Comparison of ENCODE assay signal across 14 cellular contexts in the genomic region with DNA sequence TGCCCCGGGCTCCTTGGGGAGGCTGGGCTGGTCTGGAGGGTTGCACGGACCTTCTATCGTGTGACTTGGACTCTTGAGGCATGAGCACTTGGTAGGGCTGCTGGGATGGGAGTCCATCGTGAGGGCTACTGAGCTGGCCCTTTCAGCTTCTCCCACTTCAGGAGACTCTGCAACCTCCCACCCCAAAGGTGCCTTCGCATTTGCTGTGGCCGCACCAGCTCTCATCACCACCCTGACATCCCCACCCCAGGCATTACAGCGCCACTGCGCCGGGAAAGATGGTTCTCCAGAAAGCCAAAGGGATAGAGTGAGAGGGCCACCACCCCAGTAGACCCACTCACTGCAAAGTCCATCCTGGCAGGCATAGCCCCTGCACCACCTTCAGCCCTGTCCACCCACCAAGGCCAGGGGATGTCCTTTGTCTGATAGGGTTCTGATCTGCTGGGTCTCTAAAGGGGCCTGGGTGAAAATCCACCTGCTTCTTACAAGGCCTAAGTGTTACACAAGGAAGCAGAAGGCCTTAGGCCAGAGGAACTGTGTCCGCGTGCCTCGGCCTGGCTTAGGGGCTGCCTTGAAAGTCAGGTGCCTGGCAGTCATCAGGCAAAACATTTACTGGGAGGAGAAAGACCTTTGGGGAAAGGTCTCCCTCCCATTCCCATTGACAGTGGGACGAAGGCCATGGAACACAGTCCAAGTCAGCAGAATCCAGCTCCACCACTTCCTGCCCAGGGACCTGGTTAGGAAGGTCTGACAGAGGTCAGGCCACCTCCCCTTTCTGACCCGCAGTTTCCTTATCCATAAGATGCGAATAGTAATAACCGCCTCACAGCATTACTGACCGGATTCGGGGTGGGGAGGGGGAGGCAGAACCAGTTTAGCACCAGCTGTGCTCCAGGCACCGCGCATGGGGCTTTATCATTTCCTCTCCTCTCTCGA. TPM values are rescaled to one million over a fixed set of nuclear protein-coding genes. Genes with fewer than 3 reads are reported as not detected.
DNase-seq lines count a peak whose midpoint lies in the region; ATAC-seq and TF ChIP-seq lines count a peak whose summit lies in the region.
"Had no signal": no experiment of that assay in that cellular context is flagged by ENCODE, and none has a peak within 500 bp of the region (broad histone marks: within the 10 kb centered on the region; RNA-seq: fewer than 3 reads in every experiment).

No MANE protein-coding gene starts in this region.

- H3K9ac ChIP-seq in mesendoderm (ENCODE audit: low read length) = no peak overlapping the region

- peaks cover 63% of the 10 kb centered on the region for H3K4me1 Mint-ChIP-seq in activated B cell treated with CpG ODN at 0.5 μM for 24 hours

- H4K8ac ChIP-seq in mesendoderm (ENCODE audit: low read depth, low read length) = no peak overlapping the region

- H3K18ac ChIP-seq in mesendoderm (ENCODE audit: low read length) = no peak overlapping the region

- ATAC-seq in activated B cell treated with CpG ODN at 0.5 μM for 24 hours (ENCODE audit: low read depth) = no peak
- ATAC-seq in body of pancreas = no peak
- no peak for ATAC-seq in GM21529 (IDR thresholded peaks at IDR 0.05; ENCODE audit: unreplicated experiment)

- H2AK5ac ChIP-seq in mesendoderm (ENCODE audit: low read length) = no peak overlapping the region

- H3K4ac ChIP-seq in mesendoderm (ENCODE audit: low read depth, low read length) = no peak overlapping the region

- peaks cover 2% of the 10 kb centered on the region for H3K36me3 ChIP-seq in mesendoderm (ENCODE audit: control insufficient read depth, insufficient read depth, low read length)
- H3K36me3 ChIP-seq in suprapubic skin = no peaks in the 10 kb centered on the region
- H3K36me3 ChIP-seq in body of pancreas (replicated peaks in 1 of 2; ENCODE audit: insufficient read depth in 1 of 2, low read depth in 2 of 2) = no peaks in the 10 kb centered on the region

- no peaks in the 10 kb centered on the region for H3K9me3 Mint-ChIP-seq in activated B cell treated with CpG ODN at 0.5 μM for 24 hours
- H3K9me3 Mint-ChIP-seq: naive thymus-derived CD4-positive, alpha-beta T cell had no signal

- H3K27ac Mint-ChIP-seq in activated B cell treated with CpG ODN at 0.5 μM for 24 hours = peak overlapping the region; percentile 24
- H3K27ac Mint-ChIP-seq: naive thymus-derived CD4-positive, alpha-beta T cell had no signal

- WGBS in mesendoderm (ENCODE audit: extremely low coverage, insufficient coverage, low lambda C conversion rate) = no CpG with 5 or more reads among the region's 21 CpGs
- 62% methylated on average over 19 of the region's 21 CpGs for WGBS in suprapubic skin
- WGBS in body of pancreas, 2 donors = 77 to 85% methylated on average over 13 to 21 of the region's 21 CpGs

- H2BK15ac ChIP-seq in mesendoderm (replicated peaks; ENCODE audit: low read depth) = no peak overlapping the region

- no peak overlapping the region for H4K5ac ChIP-seq in mesendoderm (ENCODE audit: low read length)

- CTCF ChIA-PET in activated B cell treated with CpG ODN at 0.5 μM for 24 hours (lab: Charles Lee) = interaction anchor here (1.0 kb wide), 1 partner anchor 69 kb away, joined by 3 read pairs; no protein-coding TSS in a partner anchor

- H3K23ac ChIP-seq in mesendoderm (ENCODE audit: low read length) = no peak overlapping the region

- H3K4me3 ChIP-seq in foreskin fibroblast (ENCODE audit: low read depth in 1 of 2, low read length in 2 of 2) (peak overlapping the region; percentile 26 to 46), mesendoderm (ENCODE audit: low read length) (no peak overlapping the region), suprapubic skin (no peak overlapping the region), body of pancreas (no peak overlapping the region)
- H3K4me3 ChIP-seq: PC-9 had no signal

- no peaks in the 10 kb centered on the region for H3K27me3 Mint-ChIP-seq in activated B cell treated with CpG ODN at 0.5 μM for 24 hours
- H3K27me3 Mint-ChIP-seq: naive thymus-derived CD4-positive, alpha-beta T cell had no signal

- no peak overlapping the region for H3K4me2 ChIP-seq in mesendoderm (ENCODE audit: low read length)
- H3K4me2 ChIP-seq: PC-9 had no signal

- TF ChIP-seq CTCF in activated B cell treated with CpG ODN at 0.5 μM for 24 hours (IDR thresholded peaks at IDR 0.05) (no peak), foreskin fibroblast (IDR thresholded peaks at IDR 0.05; ENCODE audit: low read depth, low read length) (no peak), suprapubic skin (IDR thresholded peaks at IDR 0.05) (no peak), body of pancreas (IDR thresholded peaks at IDR 0.05) (no peak), GM10266 (IDR thresholded peaks at IDR 0.05; ENCODE audit: control insufficient read depth, insufficient read depth, low read depth, missing control alignments) (no peak)

- H2BK120ac ChIP-seq in mesendoderm (ENCODE audit: low read depth, low read length) = no peak overlapping the region

- peaks cover 28% of the 10 kb centered on the region for H3K36me3 Mint-ChIP-seq in activated B cell treated with CpG ODN at 0.5 μM for 24 hours (ENCODE audit: low read depth)
- H3K36me3 Mint-ChIP-seq: CD14-positive monocyte had no signal

- H3K79me1 ChIP-seq in mesendoderm (ENCODE audit: low read length) = peaks cover 9% of the 10 kb centered on the region

- H3K9me3 ChIP-seq in suprapubic skin = no peaks in the 10 kb centered on the region
- no peaks in the 10 kb centered on the region for H3K9me3 ChIP-seq in body of pancreas

- intact Hi-C loops in activated B cell treated with CpG ODN at 0.5 μM for 24 hours (cut with micrococcal nuclease) (loop anchor here (10.0 kb wide), 1 partner anchor 944 kb away; no protein-coding TSS in a partner anchor), body of pancreas (cut with DNase I) (no loop called here)

- TF ChIP-seq POLR2A in suprapubic skin (IDR thresholded peaks at IDR 0.05) = no peak
- TF ChIP-seq POLR2A in body of pancreas (IDR thresholded peaks at IDR 0.05) = no peak

- TF ChIP-seq EP300 in suprapubic skin (IDR thresholded peaks at IDR 0.05) = no peak

- H2BK5ac ChIP-seq in mesendoderm (ENCODE audit: low read length) = no peak overlapping the region

- H3K4me1 ChIP-seq in mesendoderm (ENCODE audit: control insufficient read depth, low read depth, low read length) = peaks cover 2% of the 10 kb centered on the region
- H3K4me1 ChIP-seq in suprapubic skin = peaks cover 53% of the 10 kb centered on the region
- H3K4me1 ChIP-seq in body of pancreas = peaks cover 7% of the 10 kb centered on the region

- H3K79me2 ChIP-seq in mesendoderm (ENCODE audit: control insufficient read depth, insufficient read depth, low read length) = peaks cover 1% of the 10 kb centered on the region

- H3K56ac ChIP-seq in mesendoderm (ENCODE audit: low read length) = peak overlapping the region; percentile 15

- POLR2A ChIA-PET in activated B cell treated with CpG ODN at 0.5 μM for 24 hours (lab: Charles Lee) = interaction anchor here (0.7 to 1.9 kb wide), 4 partner anchors 11 to 19 kb away, joined by 3 to 5 read pairs (median 3); no protein-coding TSS in a partner anchor

- DNase-seq in activated B cell treated with CpG ODN at 0.5 μM for 24 hours (no peak), foreskin fibroblast (no peak), mesendoderm (peak; percentile 14), suprapubic skin (ENCODE audit: low spot score in 2 of 2) (no peak), body of pancreas (no peak), GM10266 (ENCODE audit: extremely low spot score) (no peak)
- no peak for DNase-seq in activated CD4-positive, alpha-beta T cell treated with anti-CD3 and anti-CD28 coated beads, Interleukin-2, amount 50 U/mL, for 4 hours
- DNase-seq: GDM1; naive thymus-derived CD4-positive, alpha-beta T cell; PC-9; stimulated activated CD4-positive, alpha-beta T cell treated with anti-CD3 and anti-CD28 coated beads, Interleukin-12 subunit alpha, Interleukin-12 subunit beta, amount 100 ng/mL, for 4 hours; T-helper 9 cell had no signal

- H3K4me3 Mint-ChIP-seq in activated B cell treated with CpG ODN at 0.5 μM for 24 hours = no peak overlapping the region
- H3K4me3 Mint-ChIP-seq: CD14-positive monocyte had no signal

- no peaks in the 10 kb centered on the region for H3K27me3 ChIP-seq in mesendoderm (ENCODE audit: insufficient read depth, low read length, poor library complexity)
- H3K27me3 ChIP-seq in suprapubic skin = no peaks in the 10 kb centered on the region
- no peaks in the 10 kb centered on the region for H3K27me3 ChIP-seq in body of pancreas

- H3K27ac ChIP-seq in mesendoderm (ENCODE audit: low read depth, low read length) = no peak overlapping the region
- H3K27ac ChIP-seq in suprapubic skin = peak overlapping the region; percentile 50
- H3K27ac ChIP-seq in body of pancreas = no peak overlapping the region
- H3K27ac ChIP-seq: PC-9 had no signal

RNA-seq across cellular contexts. Expression of gene EHD3, which starts 5.2 kb away (rescaled TPM):
- 38.1 and 40.3 TPM in 2 replicates for total RNA-seq in activated B cell treated with CpG ODN at 0.5 μM for 24 hours
- 8.2 TPM for polyA plus RNA-seq in mesendoderm (2013, experiment 1 of 2)
- polyA plus RNA-seq in mesendoderm (2013, experiment 2 of 2) = 8.7 TPM
- 1 to 10 TPM; 3.9 to 7.0 (median 5.2) TPM for total RNA-seq in suprapubic skin
- 1 to 10 TPM in 1 of 2 donors, under 1 TPM in 1; 0.99 to 2.3 TPM for total RNA-seq in body of pancreas

RNA-seq across cellular contexts. Expression of gene CAPN14, which starts 21.9 kb away (rescaled TPM):
- total RNA-seq in activated B cell treated with CpG ODN at 0.5 μM for 24 hours (2.4 and 3.3 TPM in 2 replicates), suprapubic skin (1 to 10 TPM in 1 of 4 donors, under 1 TPM in 3; 0.53 to 2.1 (median 0.83) TPM), body of pancreas (not detected)
- 0.10 TPM for polyA plus RNA-seq in mesendoderm (2013, experiment 1 of 2)
- 0.07 TPM for polyA plus RNA-seq in mesendoderm (2013, experiment 2 of 2)
- polyA plus RNA-seq: CD14-positive monocyte had no signal

Comparison
In these comparisons a context has a peak if more than half of its experiments do, and no peak if none do; other contexts are left out.
1. H3K4me3 ChIP-seq: peak in foreskin fibroblast (2 of 2); none in mesendoderm (single experiment), suprapubic skin (single experiment) and body of pancreas (0 of 2).